17 cellular contexts compared by ENCODE assay signal in genomic region chr2:71102981-71103681, GRCh38.
"Had no signal": no experiment of that assay in that cellular context is flagged by ENCODE, and none has a peak within 500 bp of the region (broad histone marks: within the 10 kb centered on the region; RNA-seq: fewer than 3 reads in every experiment).

No MANE protein-coding gene starts in this region.

- H3K27me3 ChIP-seq: heart left ventricle, neural progenitor cell, stomach had no signal

- DNase-seq: activated CD4-positive, alpha-beta memory T cell treated with anti-CD3 and anti-CD28 coated beads for 36 hours; activated CD8-positive, alpha-beta memory T cell treated with anti-CD3 and anti-CD28 coated beads, Interleukin-2, amount 50 U/mL, for 4 hours; activated naive CD4-positive, alpha-beta T cell treated with Interleukin-2 at 50 U/mL for 16 hours; foreskin melanocyte; heart left ventricle; kidney glomerular epithelial cell; retina; stimulated activated CD4-positive, alpha-beta T cell treated with anti-CD3 and anti-CD28 coated beads, Interleukin-15, amount 100 ng/mL, for 24 hours; stimulated activated CD4-positive, alpha-beta T cell treated with anti-CD3 and anti-CD28 coated beads, Interleukin-4, amount 100 ng/mL, for 4 hours; stomach; T-cell; T1000 had no signal

- H3K9ac ChIP-seq: neural progenitor cell had no signal

- H3K4me3 ChIP-seq: heart left ventricle, neural progenitor cell, stomach had no signal

- H3K4me1 Mint-ChIP-seq: central memory CD8-positive, alpha-beta T cell; mesothelial cell of epicardium; neural progenitor cell had no signal

- H3K9me3 Mint-ChIP-seq: central memory CD8-positive, alpha-beta T cell had no signal

- H3K4me1 ChIP-seq: heart left ventricle, neural progenitor cell, stomach had no signal

- H3K27me3 Mint-ChIP-seq: activated CD4-positive, alpha-beta memory T cell treated with anti-CD3 and anti-CD28 coated beads for 36 hours had no signal

- H3K4me3 Mint-ChIP-seq: activated CD4-positive, alpha-beta memory T cell treated with anti-CD3 and anti-CD28 coated beads for 36 hours; activated T-helper 1 cell treated with anti-CD3 and anti-CD28 coated beads, Interleukin-12 subunit alpha, Interleukin-12 subunit beta, Interleukin-2, Interleukin-4 antibody, amounts not matched to agents 30 ng/mL and 10 ng/mL and 1 ng/mL, durations not matched to agents 14 hours and 24 hours and 36 hours; central memory CD8-positive, alpha-beta T cell; mesothelial cell of epicardium; neural progenitor cell; T-cell had no signal

- FAIRE-seq: urothelium cell line had no signal

- H3K4me2 ChIP-seq: neural progenitor cell had no signal

- ATAC-seq: T-cell had no signal

- H3K9me3 ChIP-seq: heart left ventricle, stomach had no signal

- H3K27ac Mint-ChIP-seq: activated CD4-positive, alpha-beta memory T cell treated with anti-CD3 and anti-CD28 coated beads for 36 hours; activated T-helper 1 cell treated with anti-CD3 and anti-CD28 coated beads, Interleukin-12 subunit alpha, Interleukin-12 subunit beta, Interleukin-2, Interleukin-4 antibody, amounts not matched to agents 30 ng/mL and 10 ng/mL and 1 ng/mL, durations not matched to agents 14 hours and 24 hours and 36 hours; mesothelial cell of epicardium; neural progenitor cell; T-cell had no signal

- H3K36me3 ChIP-seq: neural progenitor cell had no signal

- H3K27ac ChIP-seq: heart left ventricle, neural progenitor cell, stomach had no signal

- H2AFZ ChIP-seq: neural progenitor cell had no signal

- H3K36me3 Mint-ChIP-seq: activated CD4-positive, alpha-beta memory T cell treated with anti-CD3 and anti-CD28 coated beads for 36 hours; mesothelial cell of epicardium; neural progenitor cell; T-cell had no signal
